Comparison of ENCODE assay signal across 31 cellular contexts in the genomic region with DNA sequence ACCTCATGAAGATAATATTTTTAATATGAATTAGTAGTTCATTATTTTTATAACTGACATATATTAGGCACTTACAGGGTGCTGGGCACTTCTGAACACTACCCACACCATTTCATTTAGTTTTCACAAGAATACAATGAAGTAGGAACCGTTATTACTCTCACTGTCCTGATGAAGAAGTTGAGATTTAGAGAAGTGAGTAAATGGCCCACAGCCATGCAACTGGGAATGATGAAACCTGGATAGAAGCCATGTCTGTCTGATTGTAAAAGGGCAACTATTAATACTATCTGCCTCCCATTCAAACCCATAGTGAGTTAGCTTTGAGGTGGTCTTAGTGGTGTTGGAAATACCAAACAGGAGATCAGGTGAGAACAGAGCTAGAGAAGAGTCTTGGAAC. TPM values are rescaled to one million over a fixed set of nuclear protein-coding genes. Genes with fewer than 3 reads are reported as not detected.
A peak's percentile ranks its signal among the peaks of the same experiment; 100 is the strongest.
DNase-seq lines count a peak whose midpoint lies in the region; ATAC-seq and TF ChIP-seq lines count a peak whose summit lies in the region.
"Had no signal": no experiment of that assay in that cellular context is flagged by ENCODE, and none has a peak within 500 bp of the region (broad histone marks: within the 10 kb centered on the region; RNA-seq: fewer than 3 reads in every experiment).

No MANE protein-coding gene starts in this region.

- H3K27me3 Mint-ChIP-seq in type B pancreatic cell: peaks cover 9% of the 10 kb centered on the region
- H3K27me3 Mint-ChIP-seq: activated naive CD4-positive, alpha-beta T cell treated with anti-CD3 and anti-CD28 coated beads, Interleukin-2, amount 10 ng/mL, durations not matched to agents 7 days and 5 days had no signal

- no peaks in the 10 kb centered on the region for H3K4me1 Mint-ChIP-seq in type B pancreatic cell (ENCODE audit: unreplicated experiment)

- H3K36me3 ChIP-seq in osteoblast (ENCODE audit: insufficient read depth, low read length): no peaks in the 10 kb centered on the region
- H3K36me3 ChIP-seq: adrenal gland, esophagus muscularis mucosa, pancreas, right atrium auricular region, spleen, stomach had no signal

- H3K4me2 ChIP-seq in osteoblast (ENCODE audit: insufficient read depth, low read length): no peak overlapping the region

- no peak for ATAC-seq in GM21528 (IDR thresholded peaks at IDR 0.05; ENCODE audit: low FRiP score, unreplicated experiment)
- ATAC-seq: body of pancreas, T-helper 17 cell had no signal

- H3K27ac Mint-ChIP-seq in type B pancreatic cell: no peak overlapping the region
- H3K27ac Mint-ChIP-seq: activated naive CD4-positive, alpha-beta T cell treated with anti-CD3 and anti-CD28 coated beads, Interleukin-2, amount 10 ng/mL, durations not matched to agents 7 days and 5 days; activated T-helper 1 cell treated with anti-CD3 and anti-CD28 coated beads, Interleukin-12 subunit alpha, Interleukin-12 subunit beta, Interleukin-2, Interleukin-4 antibody, amounts not matched to agents 30 ng/mL and 10 ng/mL and 1 ng/mL, durations not matched to agents 14 hours and 24 hours and 36 hours; memory B cell; T-helper 17 cell had no signal

- no peak overlapping the region for H3K4me3 Mint-ChIP-seq in type B pancreatic cell
- H3K4me3 Mint-ChIP-seq: activated naive CD4-positive, alpha-beta T cell treated with anti-CD3 and anti-CD28 coated beads, Interleukin-2, amount 10 ng/mL, durations not matched to agents 7 days and 5 days; activated T-helper 1 cell treated with anti-CD3 and anti-CD28 coated beads, Interleukin-12 subunit alpha, Interleukin-12 subunit beta, Interleukin-2, Interleukin-4 antibody, amounts not matched to agents 30 ng/mL and 10 ng/mL and 1 ng/mL, durations not matched to agents 14 hours and 24 hours and 36 hours; memory B cell; T-helper 17 cell had no signal

- DNase-seq in CD1c-positive myeloid dendritic cell (ENCODE audit: extremely low spot score) (peak; percentile 83), NOMO-1 (lab: John Stamatoyannopoulos, UW; ENCODE audit: unreplicated experiment in 2 of 2) (peak; percentile 72 to 90), fibroblast of mammary gland (ENCODE audit: low read depth) (peak; percentile 14), osteoblast (ENCODE audit: insufficient read length, low spot score, missing footprints) (peak; percentile 38), type B pancreatic cell (ENCODE audit: extremely low spot score, unreplicated experiment) (no peak), A172 (ENCODE audit: low spot score) (no peak)
- DNase-seq: activated CD4-positive, alpha-beta T cell treated with anti-CD3 and anti-CD28 coated beads, Interleukin-2, amount 50 U/mL, for 48 hours; activated CD4-positive, CD25-positive, alpha-beta regulatory T cell treated with anti-CD3 and anti-CD28 coated beads, Interleukin-2, amount 50 U/mL, for 72 hours; activated naive CD4-positive, alpha-beta T cell treated with anti-CD3 and anti-CD28 coated beads, Interleukin-2, amount 10 ng/mL, durations not matched to agents 7 days and 5 days; C1 segment of cervical spinal cord; cerebellar nuclear complex; DMS53; foreskin melanocyte; H7; KBM-7; NCI-H1417 treated with DMSO at 0.1 percent for 48 hours; NCI-H226; NCI-H748 treated with DMSO at 0.1 percent for 48 hours; pancreas; spleen; stimulated activated CD8-positive, alpha-beta memory T cell treated with anti-CD3 and anti-CD28 coated beads, Interleukin-4, amount 100 ng/mL, for 48 hours; stomach; T-helper 17 cell had no signal

- H3K27me3 ChIP-seq in osteoblast (ENCODE audit: insufficient read depth, low read length): peaks cover 12% of the 10 kb centered on the region
- H3K27me3 ChIP-seq: adrenal gland, body of pancreas, esophagus muscularis mucosa, pancreas, right atrium auricular region, stomach had no signal

- TF ChIP-seq CTCF in fibroblast of mammary gland (conservative IDR thresholded peaks at IDR 0.05; ENCODE audit: control insufficient read depth, insufficient read depth, low read depth, low read length): no peak
- no peak for TF ChIP-seq CTCF in osteoblast (IDR thresholded peaks at IDR 0.05; ENCODE audit: extremely low read depth, low read depth, low read length)
- TF ChIP-seq CTCF in type B pancreatic cell (conservative IDR thresholded peaks at IDR 0.05): no peak

- H3K4me1 ChIP-seq in osteoblast (ENCODE audit: insufficient read depth, low read length): no peaks in the 10 kb centered on the region
- H3K4me1 ChIP-seq: adrenal gland, body of pancreas, esophagus muscularis mucosa, pancreas, right atrium auricular region had no signal

- H3K9me3 Mint-ChIP-seq in type B pancreatic cell: peaks cover 5% of the 10 kb centered on the region
- H3K9me3 Mint-ChIP-seq: activated T-helper 1 cell treated with anti-CD3 and anti-CD28 coated beads, Interleukin-12 subunit alpha, Interleukin-12 subunit beta, Interleukin-2, Interleukin-4 antibody, amounts not matched to agents 30 ng/mL and 10 ng/mL and 1 ng/mL, durations not matched to agents 14 hours and 24 hours and 36 hours had no signal

- H2AFZ ChIP-seq in osteoblast (ENCODE audit: low read length): no peak overlapping the region

- H3K9me3 ChIP-seq in osteoblast (ENCODE audit: low read depth, low read length): no peaks in the 10 kb centered on the region
- H3K9me3 ChIP-seq: adrenal gland, body of pancreas, Caco-2, pancreas, right atrium auricular region, stomach had no signal

- H3K79me2 ChIP-seq in osteoblast (ENCODE audit: insufficient read depth, low read length): no peaks in the 10 kb centered on the region

- no peak overlapping the region for H3K4me3 ChIP-seq in fibroblast of mammary gland (ENCODE audit: control insufficient read depth, low read depth, low read length)
- no peak overlapping the region for H3K4me3 ChIP-seq in osteoblast (ENCODE audit: insufficient read depth, low read length)
- H3K4me3 ChIP-seq: adrenal gland, body of pancreas, esophagus muscularis mucosa, pancreas, right atrium auricular region, spleen, stomach had no signal

- no peaks in the 10 kb centered on the region for H4K20me1 ChIP-seq in osteoblast (ENCODE audit: insufficient read depth, low read length)

- H3K36me3 Mint-ChIP-seq in type B pancreatic cell: no peaks in the 10 kb centered on the region
- H3K36me3 Mint-ChIP-seq: activated naive CD4-positive, alpha-beta T cell treated with anti-CD3 and anti-CD28 coated beads, Interleukin-2, amount 10 ng/mL, durations not matched to agents 7 days and 5 days had no signal

- H3K27ac ChIP-seq in osteoblast (ENCODE audit: low read depth, low read length): no peak overlapping the region
- H3K27ac ChIP-seq: adrenal gland, body of pancreas, esophagus muscularis mucosa, pancreas, right atrium auricular region, stomach had no signal

RNA-seq across cellular contexts. Expression of gene OTULINL, which starts 29.6 kb away (rescaled TPM):
- total RNA-seq in osteoblast (under 0.01 and 0.36 TPM in 2 replicates), type B pancreatic cell (ENCODE audit: low replicate concordance) (7.1 and 11.4 TPM in 2 replicates)
- 4.7 and 5.7 TPM in 2 replicates for total RNA-seq in A172 (2014; rRNA removed; shearing (Covaris generic))

Comparison
In these comparisons a context has a peak if more than half of its experiments do, and no peak if none do; other contexts are left out.
1. DNase-seq: peak in CD1c-positive myeloid dendritic cell (single experiment), NOMO-1 (2 of 2), fibroblast of mammary gland (single experiment) and osteoblast (single experiment); none in type B pancreatic cell (single experiment) and A172 (single experiment).